ENCODE assay signal across 8 cellular contexts in genomic region chr11:64238076-64238475, GRCh38. TPM values are rescaled to one million over a fixed set of nuclear protein-coding genes. Genes with fewer than 3 reads are reported as not detected.
DNase-seq lines count a peak whose midpoint lies in the region; ATAC-seq, FAIRE-seq and TF ChIP-seq lines count a peak whose summit lies in the region.

No MANE protein-coding gene starts in this region.

- 89% methylated on average over 9 of the region's 9 CpGs for WGBS in right cardiac atrium
- WGBS in aorta, 2 donors, result 87 to 90% methylated on average over 9 of the region's 9 CpGs

- no peaks in the 10 kb centered on the region for H3K27me3 ChIP-seq in right cardiac atrium (ENCODE audit: control insufficient read depth, insufficient read depth)
- no peaks in the 10 kb centered on the region for H3K27me3 ChIP-seq in aorta (ENCODE audit: control insufficient read depth in 1 of 2, insufficient read depth in 2 of 2, low read length in 1 of 2)

- CTCF ChIA-PET in OCI-LY7 (lab: Charles Lee; ENCODE audit: unreplicated experiment), result interaction anchor here (1.0 to 1.9 kb wide), 2 partner anchors 31 to 32 kb away, joined by 3 to 9 read pairs; partner anchors contain the start of gene FERMT3

- TF ChIP-seq CTCF in OCI-LY7 (conservative IDR thresholded peaks at IDR 0.05; ENCODE audit: low read length) (no peak), kidney (IDR thresholded peaks at IDR 0.05; ENCODE audit: borderline replicate concordance, extremely low read depth, insufficient read depth) (no peak)

- peak overlapping the region; percentile 40 for H3K27ac Mint-ChIP-seq in activated CD4-positive, alpha-beta T cell treated with anti-CD3 and anti-CD28 coated beads, Interleukin-2, amount 10 ng/mL, durations not matched to agents 24 days and 14 days
- peak overlapping the region; percentile 99 for H3K27ac Mint-ChIP-seq in stimulated activated naive B cell treated with anti-CD40 and anti-IgM and Interleukin-4, amounts not matched to agents 10 μg/mL and 1 μg/mL and 100 μg/mL, for 72 hours

- POLR2A ChIA-PET in OCI-LY7 (lab: Charles Lee), result no interaction called here

- no TSS peak for BruUV-seq in OCI-LY7 (replicated peaks; lab: Mats Ljungman, UMichigan)

- H3K4me3 ChIP-seq in OCI-LY7 (ENCODE audit: low read depth, low read length, poor library complexity, severe bottlenecking), result no peak overlapping the region
- H3K4me3 ChIP-seq in right cardiac atrium (ENCODE audit: low read length), result no peak overlapping the region
- H3K4me3 ChIP-seq in kidney (ENCODE audit: low read length in 2 of 2), result no peak overlapping the region
- H3K4me3 ChIP-seq in aorta (ENCODE audit: low read length in 2 of 2), result no peak overlapping the region

- peaks cover 26% of the 10 kb centered on the region for H3K36me3 ChIP-seq in OCI-LY7 (ENCODE audit: insufficient read depth, low read length)
- H3K36me3 ChIP-seq in kidney (ENCODE audit: control insufficient read depth in 1 of 2, insufficient read depth in 2 of 2, low read length in 2 of 2), result peaks cover 8 to 9% of the 10 kb centered on the region in 2 donors
- H3K36me3 ChIP-seq in aorta (ENCODE audit: control insufficient read depth in 1 of 2, insufficient read depth in 2 of 2, low read length in 1 of 2), result peaks cover 0 to 2% of the 10 kb centered on the region in 2 donors

- H3K4me3 Mint-ChIP-seq in activated CD4-positive, alpha-beta T cell treated with anti-CD3 and anti-CD28 coated beads, Interleukin-2, amount 10 ng/mL, durations not matched to agents 24 days and 14 days, result peak overlapping the region; percentile 9
- H3K4me3 Mint-ChIP-seq in stimulated activated naive B cell treated with anti-CD40 and anti-IgM and Interleukin-4, amounts not matched to agents 10 μg/mL and 1 μg/mL and 100 μg/mL, for 72 hours, result no peak overlapping the region

- H3K9me3 ChIP-seq in OCI-LY7 (ENCODE audit: low read length) (no peaks in the 10 kb centered on the region), right cardiac atrium (ENCODE audit: control insufficient read depth, low read length) (no peaks in the 10 kb centered on the region), kidney (ENCODE audit: control insufficient read depth in 1 of 2, low read length in 2 of 2) (no peaks in the 10 kb centered on the region), aorta (ENCODE audit: control insufficient read depth, low read length) (no peaks in the 10 kb centered on the region)

- no peak overlapping the region for H3K4me2 ChIP-seq in OCI-LY7 (ENCODE audit: low read length)

- H3K27ac ChIP-seq in OCI-LY7 (ENCODE audit: low read depth, low read length, poor library complexity, severe bottlenecking) (peak overlapping the region; percentile 91), right cardiac atrium (ENCODE audit: low read length) (no peak overlapping the region), kidney (ENCODE audit: low read depth in 2 of 2, low read length in 2 of 2) (no peak overlapping the region), aorta (ENCODE audit: low read depth in 1 of 2, low read length in 2 of 2) (no peak overlapping the region)

- no peak overlapping the region for H2AFZ ChIP-seq in OCI-LY7 (ENCODE audit: low read length)

- H4K20me1 ChIP-seq in OCI-LY7 (ENCODE audit: insufficient read depth, low read length), result no peaks in the 10 kb centered on the region

- peaks cover 11% of the 10 kb centered on the region; the same call in 1 of the 2 replicates for H3K79me2 ChIP-seq in OCI-LY7 (ENCODE audit: insufficient read depth, low read depth, low read length)

- DNase-seq in activated CD4-positive, alpha-beta T cell treated with anti-CD3 and anti-CD28 coated beads, Interleukin-2, amount 10 ng/mL, durations not matched to agents 24 days and 14 days, result no peak
- DNase-seq in activated CD4-positive, alpha-beta T cell treated with anti-CD3 and anti-CD28 coated beads for 48 hours, result no peak
- DNase-seq in OCI-LY7 (ENCODE audit: low spot score) (no peak), right cardiac atrium (peak in 2 of 3 donors; percentile 46 to 50), kidney (no peak), epidermal melanocyte (ENCODE audit: insufficient read length, low spot score) (no peak), aorta (no peak)
- no peak for DNase-seq in stimulated activated naive B cell treated with anti-CD40 and anti-IgM and Interleukin-4, amounts not matched to agents 10 μg/mL and 1 μg/mL and 100 μg/mL, for 72 hours

- no peak overlapping the region for H3K9ac ChIP-seq in kidney (ENCODE audit: low read length in 2 of 2)

- FAIRE-seq in kidney (lab: Jason Lieb, UNC), result no peak

- no peaks in the 10 kb centered on the region for H3K27me3 Mint-ChIP-seq in activated CD4-positive, alpha-beta T cell treated with anti-CD3 and anti-CD28 coated beads, Interleukin-2, amount 10 ng/mL, durations not matched to agents 24 days and 14 days
- H3K27me3 Mint-ChIP-seq in stimulated activated naive B cell treated with anti-CD40 and anti-IgM and Interleukin-4, amounts not matched to agents 10 μg/mL and 1 μg/mL and 100 μg/mL, for 72 hours, result no peaks in the 10 kb centered on the region

- H3K4me1 ChIP-seq in OCI-LY7 (ENCODE audit: insufficient read depth, low read length, poor library complexity, severe bottlenecking), result peaks cover 53% of the 10 kb centered on the region
- peaks cover 7% of the 10 kb centered on the region for H3K4me1 ChIP-seq in right cardiac atrium (ENCODE audit: control insufficient read depth, insufficient read depth, low read length)
- peaks cover 36 to 37% of the 10 kb centered on the region in 2 donors for H3K4me1 ChIP-seq in kidney (ENCODE audit: control insufficient read depth in 1 of 2, insufficient read depth in 1 of 2, low read depth in 1 of 2, low read length in 2 of 2)
- H3K4me1 ChIP-seq in aorta (ENCODE audit: control insufficient read depth in 1 of 2, insufficient read depth in 2 of 2, low read length in 2 of 2), result no peaks in the 10 kb centered on the region

- H3K9me2 ChIP-seq in OCI-LY7 (ENCODE audit: insufficient read depth, low read length), result no peaks in the 10 kb centered on the region

- H3K4me1 Mint-ChIP-seq in activated CD4-positive, alpha-beta T cell treated with anti-CD3 and anti-CD28 coated beads, Interleukin-2, amount 10 ng/mL, durations not matched to agents 24 days and 14 days, result peaks cover 42% of the 10 kb centered on the region
- H3K4me1 Mint-ChIP-seq in stimulated activated naive B cell treated with anti-CD40 and anti-IgM and Interleukin-4, amounts not matched to agents 10 μg/mL and 1 μg/mL and 100 μg/mL, for 72 hours, result peaks cover 40 to 81% of the 10 kb centered on the region in 2 donors

- ATAC-seq in right cardiac atrium, result no peak
- no peak for ATAC-seq in stimulated activated naive B cell treated with anti-CD40 and anti-IgM and Interleukin-4, amounts not matched to agents 10 μg/mL and 1 μg/mL and 100 μg/mL, for 72 hours (replicated peaks)
- ATAC-seq in aorta (ENCODE audit: low FRiP score), result no peak

- peaks cover 29% of the 10 kb centered on the region for H3K36me3 Mint-ChIP-seq in activated CD4-positive, alpha-beta T cell treated with anti-CD3 and anti-CD28 coated beads, Interleukin-2, amount 10 ng/mL, durations not matched to agents 24 days and 14 days (ENCODE audit: low read depth)
- H3K36me3 Mint-ChIP-seq in stimulated activated naive B cell treated with anti-CD40 and anti-IgM and Interleukin-4, amounts not matched to agents 10 μg/mL and 1 μg/mL and 100 μg/mL, for 72 hours, result peaks cover 38 to 51% of the 10 kb centered on the region in 2 donors

- H3K9me3 Mint-ChIP-seq in activated CD4-positive, alpha-beta T cell treated with anti-CD3 and anti-CD28 coated beads, Interleukin-2, amount 10 ng/mL, durations not matched to agents 24 days and 14 days, result no peaks in the 10 kb centered on the region
- no peaks in the 10 kb centered on the region for H3K9me3 Mint-ChIP-seq in stimulated activated naive B cell treated with anti-CD40 and anti-IgM and Interleukin-4, amounts not matched to agents 10 μg/mL and 1 μg/mL and 100 μg/mL, for 72 hours

- intact Hi-C loops in activated CD4-positive, alpha-beta T cell treated with anti-CD3 and anti-CD28 coated beads, Interleukin-2, amount 10 ng/mL, durations not matched to agents 24 days and 14 days (cut with micrococcal nuclease), result no loop called here
- intact Hi-C loops in OCI-LY7 (cut with micrococcal nuclease; ENCODE audit: unreplicated experiment), result no loop called here
- intact Hi-C loops in right cardiac atrium (cut with DNase I), result loop anchor here in 1 of 4 donors (5.0 kb wide), 1 partner anchor 64 kb away; the partner anchor contains the start of gene CATSPERZ
- intact Hi-C loops in kidney (cut with DNase I), result no loop called here
- intact Hi-C loops in aorta (cut with DNase I), result no loop called here

RNA-seq across cellular contexts. Expression of gene FKBP2, which starts 2.8 kb away (rescaled TPM):
- total RNA-seq in activated CD4-positive, alpha-beta T cell treated with anti-CD3 and anti-CD28 coated beads, Interleukin-2, amount 10 ng/mL, durations not matched to agents 24 days and 14 days, result 28.8 and 30.6 TPM in 2 replicates
- 57.3 and 70.6 TPM in 2 replicates for total RNA-seq in OCI-LY7 (2014; rRNA removed; shearing (Covaris generic))
- total RNA-seq in OCI-LY7 (2022) (39.7 and 45.5 TPM in 2 replicates), right cardiac atrium (10 to 100 TPM; 33.5 to 70.3 (median 64.4) TPM), kidney (76.0 TPM), aorta (10 to 100 TPM; 50.2 to 52.6 TPM)
- polyA plus RNA-seq in right cardiac atrium (173 TPM), kidney (ENCODE audit: insufficient read depth, low read depth, low replicate concordance) (411 TPM), aorta (100 to 1,000 TPM; 122 to 298 TPM)

RNA-seq across cellular contexts. Expression of gene VEGFB, which starts 3.7 kb away (rescaled TPM):
- 65.4 and 66.7 TPM in 2 replicates for total RNA-seq in activated CD4-positive, alpha-beta T cell treated with anti-CD3 and anti-CD28 coated beads, Interleukin-2, amount 10 ng/mL, durations not matched to agents 24 days and 14 days
- 35.3 and 46.3 TPM in 2 replicates for total RNA-seq in OCI-LY7 (2014; rRNA removed; shearing (Covaris generic))
- total RNA-seq in OCI-LY7 (2022) (59.6 and 60.8 TPM in 2 replicates), right cardiac atrium (100 to 1,000 TPM; 290 to 377 (median 344) TPM), kidney (77.6 TPM), aorta (100 to 1,000 TPM; 131 to 208 TPM)
- polyA plus RNA-seq in right cardiac atrium (340 TPM), kidney (ENCODE audit: insufficient read depth, low read depth, low replicate concordance) (157 TPM), aorta (100 to 1,000 TPM; 191 to 206 TPM)

RNA-seq across cellular contexts. Expression of gene DNAJC4, which starts 7.7 kb away (rescaled TPM):
- 19.9 and 20.0 TPM in 2 replicates for total RNA-seq in activated CD4-positive, alpha-beta T cell treated with anti-CD3 and anti-CD28 coated beads, Interleukin-2, amount 10 ng/mL, durations not matched to agents 24 days and 14 days
- 14.1 and 19.2 TPM in 2 replicates for total RNA-seq in OCI-LY7 (2014; rRNA removed; shearing (Covaris generic))
- total RNA-seq in OCI-LY7 (2022), result 42.4 and 56.0 TPM in 2 replicates
- total RNA-seq in right cardiac atrium, result 10 to 100 TPM; 46.3 to 61.0 (median 49.5) TPM
- polyA plus RNA-seq in right cardiac atrium, result 95.7 TPM
- total RNA-seq in kidney, result 31.1 TPM
- polyA plus RNA-seq in kidney (ENCODE audit: insufficient read depth, low read depth, low replicate concordance), result 102 TPM
- total RNA-seq in aorta, result 10 to 100 TPM; 15.0 to 27.4 TPM
- polyA plus RNA-seq in aorta, result 10 to 100 TPM; 26.2 to 97.9 TPM

RNA-seq across cellular contexts. Expression of gene PPP1R14B, which starts 8.7 kb away (rescaled TPM):
- total RNA-seq in activated CD4-positive, alpha-beta T cell treated with anti-CD3 and anti-CD28 coated beads, Interleukin-2, amount 10 ng/mL, durations not matched to agents 24 days and 14 days, result 284 TPM in 2 replicates
- total RNA-seq in OCI-LY7 (2014; rRNA removed; shearing (Covaris generic)), result 198 and 219 TPM in 2 replicates
- total RNA-seq in OCI-LY7 (2022) (207 and 223 TPM in 2 replicates), right cardiac atrium (100 to 1,000 TPM in 2 of 4 donors, 10 to 100 TPM in 2; 75.3 to 146 (median 105) TPM), kidney (86.5 TPM), aorta (100 to 1,000 TPM; 110 to 146 TPM)
- polyA plus RNA-seq in right cardiac atrium (99.9 TPM), kidney (ENCODE audit: insufficient read depth, low read depth, low replicate concordance) (145 TPM), aorta (100 to 1,000 TPM; 129 to 145 TPM)

RNA-seq across cellular contexts. Expression of gene NUDT22, which starts 12.0 kb away (rescaled TPM):
- total RNA-seq in activated CD4-positive, alpha-beta T cell treated with anti-CD3 and anti-CD28 coated beads, Interleukin-2, amount 10 ng/mL, durations not matched to agents 24 days and 14 days, result 66.1 and 72.6 TPM in 2 replicates
- total RNA-seq in OCI-LY7 (2014; rRNA removed; shearing (Covaris generic)), result 54.6 and 81.4 TPM in 2 replicates
- total RNA-seq in OCI-LY7 (2022), result 98.4 and 100 TPM in 2 replicates
- total RNA-seq in right cardiac atrium, result 10 to 100 TPM; 71.7 to 82.1 (median 78.1) TPM
- polyA plus RNA-seq in right cardiac atrium, result 65.7 TPM
- 64.5 TPM for total RNA-seq in kidney
- 150 TPM for polyA plus RNA-seq in kidney (ENCODE audit: insufficient read depth, low read depth, low replicate concordance)
- total RNA-seq in aorta, result 10 to 100 TPM; 36.7 to 46.9 TPM
- 10 to 100 TPM; 42.1 to 98.8 TPM for polyA plus RNA-seq in aorta

Comparison
In these comparisons a context has a peak if more than half of its experiments do, and no peak if none do; other contexts are left out.
1. DNase-seq: peak in right cardiac atrium (2 of 3); none in activated CD4-positive, alpha-beta T cell treated with anti-CD3 and anti-CD28 coated beads, Interleukin-2, amount 10 ng/mL, durations not matched to agents 24 days and 14 days (single experiment), activated CD4-positive, alpha-beta T cell treated with anti-CD3 and anti-CD28 coated beads for 48 hours (single experiment), OCI-LY7 (single experiment), stimulated activated naive B cell treated with anti-CD40 and anti-IgM and Interleukin-4, amounts not matched to agents 10 μg/mL and 1 μg/mL and 100 μg/mL, for 72 hours (single experiment), kidney (single experiment), epidermal melanocyte (single experiment) and aorta (0 of 2).